8 cellular contexts compared by ENCODE assay signal in genomic region chr7:23530901-23531793, GRCh38. TPM values are rescaled to one million over a fixed set of nuclear protein-coding genes. Genes with fewer than 3 reads are reported as not detected.
DNase-seq lines count a peak whose midpoint lies in the region; ATAC-seq and TF ChIP-seq lines count a peak whose summit lies in the region.

No MANE protein-coding gene starts in this region.

- intact Hi-C loops in adrenal gland (cut with DNase I) (no loop called here), heart right ventricle (cut with DNase I) (loop anchor here in 1 of 10 donors (5.0 kb wide), 1 partner anchor 66 kb away; the partner anchor contains the start of gene CCDC126)

- H3K4me3 ChIP-seq in adrenal gland: peak overlapping the region; percentile 84 to 99 (median 90)
- H3K4me3 ChIP-seq in heart right ventricle: peak overlapping the region; percentile 60 to 98 (median 87)

- no peaks in the 10 kb centered on the region for H3K36me3 ChIP-seq in adrenal gland (replicated peaks in 1 of 2)
- no peaks in the 10 kb centered on the region for H3K36me3 ChIP-seq in heart right ventricle

- ATAC-seq in GM21528 (IDR thresholded peaks at IDR 0.05; ENCODE audit: low FRiP score, unreplicated experiment) (peak; percentile 38), SK-N-SH treated with all-trans-retinoic acid at 6 μM for 48 hours (peak; percentile 81), heart right ventricle (peak; percentile 65 to 85 (median 72))

- H3K9me3 ChIP-seq in adrenal gland (replicated peaks in 1 of 3): no peaks in the 10 kb centered on the region
- H3K9me3 ChIP-seq in heart right ventricle: no peaks in the 10 kb centered on the region

- H3K27ac ChIP-seq in adrenal gland: peak overlapping the region; percentile 94 to 100 (median 97)
- H3K27ac ChIP-seq in heart right ventricle: peak overlapping the region; percentile 81 to 98 (median 96)

- no peaks in the 10 kb centered on the region for H3K27me3 ChIP-seq in adrenal gland
- H3K27me3 ChIP-seq in heart right ventricle: no peaks in the 10 kb centered on the region

- H3K4me1 ChIP-seq in adrenal gland (replicated peaks in 1 of 2) (peaks cover 0 to 39% of the 10 kb centered on the region in 2 donors), heart right ventricle (peaks cover 0 to 49% (median 45%) of the 10 kb centered on the region in 9 donors)

- peak in 1 of 2 donors; percentile 52 for TF ChIP-seq POLR2A in adrenal gland (IDR thresholded peaks at IDR 0.05)

- DNase-seq in DMS79 treated with DMSO at 0.1 percent for 48 hours (lab: John Stamatoyannopoulos, UW) (peak; percentile 82), HuH-7.5 (ENCODE audit: low spot score) (peak; percentile 29), adrenal gland (peak; percentile 63 to 77 (median 73)), heart right ventricle (peak; percentile 48 to 53), pons (ENCODE audit: low spot score) (peak; percentile 50), ureter (ENCODE audit: low spot score) (peak; percentile 68)

- TF ChIP-seq CTCF in adrenal gland (IDR thresholded peaks at IDR 0.05): no peak
- no peak for TF ChIP-seq CTCF in heart right ventricle (IDR thresholded peaks at IDR 0.05)

- WGBS in adrenal gland, 4 donors: 0 to 1% (median 0%) methylated on average over 26 to 58 of the region's 58 CpGs
- WGBS in heart right ventricle, 2 donors: 0 to 1% methylated on average over 58 of the region's 58 CpGs

TF ChIP-seq in SK-N-SH treated with all-trans-retinoic acid at 6 μM for 48 hours, 23 proteins besides CTCF, POLR2A, EP300 and RAD21:
- TF ChIP-seq ZFP3 (CRISPR knock-in tag; IDR thresholded peaks at IDR 0.05): 0 out of 2 replicates have a peak, but pooled peaks have one; percentile 33
- TF ChIP-seq TSHZ2 (CRISPR knock-in tag; IDR thresholded peaks at IDR 0.05): no peak

RNA-seq across cellular contexts. Expression of gene TRA2A, which starts 0.6 kb away (rescaled TPM):
- total RNA-seq in adrenal gland: 10 to 100 TPM; 13.2 to 69.1 (median 60.2) TPM
- 100 to 1,000 TPM; 128 to 190 (median 134) TPM for polyA plus RNA-seq in adrenal gland
- total RNA-seq in heart right ventricle: 10 to 100 TPM; 26.9 to 38.3 (median 31.2) TPM
- 10 to 100 TPM; 24.6 to 86.8 TPM for polyA plus RNA-seq in heart right ventricle
- 147 TPM for total RNA-seq in ureter

Comparison
In these comparisons a context has a peak if more than half of its experiments do, and no peak if none do; other contexts are left out.
1. Peak in every context shown above with its lines: DNase-seq, ATAC-seq, H3K4me3 ChIP-seq and H3K27ac ChIP-seq.
2. DNase-seq: peak in every context shown above with its lines; median percentile 82 in DMS79 treated with DMSO at 0.1 percent for 48 hours; 73 in adrenal gland; 68 in ureter; 50 in heart right ventricle; 50 in pons; 29 in HuH-7.5.